Comparison of ENCODE assay signal across 10 cellular contexts in the genomic region with DNA sequence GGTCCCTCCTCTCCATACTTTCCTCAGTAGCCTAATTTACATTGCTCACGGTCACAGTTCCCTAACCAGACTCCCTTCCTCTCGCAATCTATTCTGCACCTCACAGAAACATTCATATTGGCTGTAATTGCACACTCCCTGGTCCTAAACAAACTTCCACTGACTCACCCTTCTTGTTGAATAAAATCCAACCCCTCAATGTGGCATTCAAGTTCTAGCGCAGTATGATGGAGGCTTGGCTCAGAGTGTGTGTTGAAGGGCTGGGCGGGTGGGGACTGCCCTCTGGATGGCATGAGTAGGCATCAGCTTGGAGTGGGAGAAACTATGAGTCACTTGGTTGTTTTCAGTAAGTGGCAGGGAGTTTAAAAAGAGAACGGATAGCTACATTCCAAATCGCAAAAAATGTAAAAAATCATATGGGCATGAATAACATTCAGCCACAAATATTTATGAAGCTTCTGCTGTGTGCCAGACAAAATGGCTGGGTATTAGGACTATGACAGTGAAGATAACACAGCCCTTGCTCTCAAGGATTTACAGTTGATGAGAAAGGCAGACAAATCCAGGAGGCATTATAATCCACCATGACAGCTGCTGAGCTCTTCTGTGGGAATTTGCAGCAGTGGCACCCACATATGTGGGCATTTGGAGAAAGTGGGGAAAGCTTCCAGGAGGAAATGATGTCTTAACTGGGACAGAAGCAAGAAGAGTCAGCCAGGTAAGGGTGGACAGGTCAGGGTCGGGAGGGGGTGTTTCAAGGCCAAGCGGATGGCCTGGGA. TPM values are rescaled to one million over a fixed set of nuclear protein-coding genes. Genes with fewer than 3 reads are reported as not detected.
DNase-seq lines count a peak whose midpoint lies in the region; ATAC-seq and TF ChIP-seq lines count a peak whose summit lies in the region.
"Had no signal": no experiment of that assay in that cellular context is flagged by ENCODE, and none has a peak within 500 bp of the region (broad histone marks: within the 10 kb centered on the region; RNA-seq: fewer than 3 reads in every experiment).

No MANE protein-coding gene starts in this region.

- H3K27ac ChIP-seq in neural progenitor cell, result no peak overlapping the region
- H3K27ac ChIP-seq in GM23338 (ENCODE audit: low read depth), result no peak overlapping the region

- POLR2A ChIA-PET in T-cell (lab: Charles Lee) (no interaction called here), GM10248 (lab: Yijun Ruan, JAX) (no interaction called here)

- H2AFZ ChIP-seq in neural progenitor cell (replicated peaks) (no peak overlapping the region), GM23338 (no peak overlapping the region)

- no peaks in the 10 kb centered on the region for H4K20me1 ChIP-seq in neural progenitor cell (ENCODE audit: low read depth)
- H4K20me1 ChIP-seq in GM23338 (replicated peaks; ENCODE audit: insufficient read depth), result no peaks in the 10 kb centered on the region

- TF ChIP-seq CTCF in choroid plexus epithelial cell (conservative IDR thresholded peaks at IDR 0.05; ENCODE audit: low read depth, low read length) (no peak), neural progenitor cell (IDR thresholded peaks at IDR 0.05) (no peak), GM23338 (conservative IDR thresholded peaks at IDR 0.05; ENCODE audit: low read depth in 2 of 2) (no peak), GM10248 (IDR thresholded peaks at IDR 0.05; ENCODE audit: control extremely low read depth, extremely low read depth, low read depth, missing control alignments) (no peak)

- H3K4me2 ChIP-seq in neural progenitor cell (no peak overlapping the region), GM23338 (no peak overlapping the region)

- peaks cover 2% of the 10 kb centered on the region for H3K9me3 Mint-ChIP-seq in neural progenitor cell
- H3K9me3 Mint-ChIP-seq in stimulated activated memory B cell treated with anti-CD40 and anti-IgM and Interleukin-4, amounts not matched to agents 10 μg/mL and 1 μg/mL and 100 μg/mL, for 72 hours, result no peaks in the 10 kb centered on the region
- H3K9me3 Mint-ChIP-seq in GM23338, result no peaks in the 10 kb centered on the region
- H3K9me3 Mint-ChIP-seq in T-cell, result no peaks in the 10 kb centered on the region
- H3K9me3 Mint-ChIP-seq: memory B cell had no signal

- peaks cover 3% of the 10 kb centered on the region; the same call in 1 of the 2 replicates for H3K9me2 ChIP-seq in GM23338 (ENCODE audit: insufficient read depth)

- H3F3A ChIP-seq in neural progenitor cell (ENCODE audit: low read depth) (peaks cover 7% of the 10 kb centered on the region), GM23338 (replicated peaks; ENCODE audit: low read depth) (no peaks in the 10 kb centered on the region)

- H3K79me2 ChIP-seq in neural progenitor cell (ENCODE audit: low read depth), result no peaks in the 10 kb centered on the region
- no peaks in the 10 kb centered on the region for H3K79me2 ChIP-seq in GM23338 (replicated peaks; ENCODE audit: insufficient read depth)

- H3K36me3 ChIP-seq in neural progenitor cell (no peaks in the 10 kb centered on the region), GM23338 (ENCODE audit: insufficient read depth) (no peaks in the 10 kb centered on the region)

- peak; percentile 74 for DNase-seq in CD1c-positive myeloid dendritic cell (ENCODE audit: extremely low spot score)
- DNase-seq in M059J (ENCODE audit: low read depth), result peak; percentile 96
- peak; percentile 64 for DNase-seq in choroid plexus epithelial cell (ENCODE audit: low read depth)
- DNase-seq in neural progenitor cell (ENCODE audit: low spot score), result no peak
- DNase-seq in GM23338 (ENCODE audit: low spot score), result no peak
- no peak for DNase-seq in T-cell
- DNase-seq in GM10248 (ENCODE audit: extremely low spot score), result no peak
- DNase-seq: activated gamma-delta T cell had no signal

- H3K27ac Mint-ChIP-seq in neural progenitor cell (no peak overlapping the region), GM23338 (no peak overlapping the region), T-cell (no peak overlapping the region)
- no peak overlapping the region for H3K27ac Mint-ChIP-seq in stimulated activated memory B cell treated with anti-CD40 and anti-IgM and Interleukin-4, amounts not matched to agents 10 μg/mL and 1 μg/mL and 100 μg/mL, for 72 hours
- H3K27ac Mint-ChIP-seq: memory B cell had no signal

- H3K4me3 ChIP-seq in choroid plexus epithelial cell (ENCODE audit: low read depth, low read length) (no peak overlapping the region), neural progenitor cell (no peak overlapping the region), GM23338 (no peak overlapping the region)

- H3K9me3 ChIP-seq in neural progenitor cell (ENCODE audit: low read depth), result no peaks in the 10 kb centered on the region

- no peak overlapping the region for H3K9ac ChIP-seq in neural progenitor cell

- H3K4me3 Mint-ChIP-seq in neural progenitor cell (peak overlapping the region; percentile 21), GM23338 (no peak overlapping the region), T-cell (no peak overlapping the region)
- H3K4me3 Mint-ChIP-seq in stimulated activated memory B cell treated with anti-CD40 and anti-IgM and Interleukin-4, amounts not matched to agents 10 μg/mL and 1 μg/mL and 100 μg/mL, for 72 hours, result no peak overlapping the region
- H3K4me3 Mint-ChIP-seq: memory B cell had no signal

- H3K27me3 ChIP-seq in neural progenitor cell (peaks cover 14% of the 10 kb centered on the region), GM23338 (ENCODE audit: insufficient read depth) (no peaks in the 10 kb centered on the region)

- H3K27me3 Mint-ChIP-seq in neural progenitor cell (ENCODE audit: insufficient read depth, low read depth) (peaks cover 41% of the 10 kb centered on the region), GM23338 (ENCODE audit: insufficient read depth, low read depth, poor library complexity) (peaks cover 6% of the 10 kb centered on the region), T-cell (no peaks in the 10 kb centered on the region)
- H3K27me3 Mint-ChIP-seq in stimulated activated memory B cell treated with anti-CD40 and anti-IgM and Interleukin-4, amounts not matched to agents 10 μg/mL and 1 μg/mL and 100 μg/mL, for 72 hours, result no peaks in the 10 kb centered on the region
- H3K27me3 Mint-ChIP-seq: memory B cell had no signal

- ATAC-seq in stimulated activated memory B cell treated with anti-CD40 and anti-IgM and Interleukin-4, amounts not matched to agents 10 μg/mL and 1 μg/mL and 100 μg/mL, for 72 hours, result no peak
- ATAC-seq in GM23338 (no peak), T-cell (replicated peaks in 1 of 4) (no peak)

- H3K4me1 ChIP-seq in neural progenitor cell, result peaks cover 11% of the 10 kb centered on the region
- no peaks in the 10 kb centered on the region for H3K4me1 ChIP-seq in GM23338 (ENCODE audit: insufficient read depth)

- H3K4me1 Mint-ChIP-seq in neural progenitor cell, result peaks cover 40% of the 10 kb centered on the region
- peaks cover 13% of the 10 kb centered on the region for H3K4me1 Mint-ChIP-seq in stimulated activated memory B cell treated with anti-CD40 and anti-IgM and Interleukin-4, amounts not matched to agents 10 μg/mL and 1 μg/mL and 100 μg/mL, for 72 hours
- H3K4me1 Mint-ChIP-seq in GM23338, result peaks cover 13% of the 10 kb centered on the region; the same call in 2 of the 3 replicates
- H3K4me1 Mint-ChIP-seq in T-cell, result peaks cover 6 to 8% (median 7%) of the 10 kb centered on the region in 3 donors

- CTCF ChIA-PET in T-cell (lab: Charles Lee), result no interaction called here
- CTCF ChIA-PET in GM10248 (lab: Yijun Ruan, JAX), result no interaction called here

- H3K36me3 Mint-ChIP-seq in neural progenitor cell (no peaks in the 10 kb centered on the region), GM23338 (ENCODE audit: low read depth) (no peaks in the 10 kb centered on the region), T-cell (no peaks in the 10 kb centered on the region)
- H3K36me3 Mint-ChIP-seq in stimulated activated memory B cell treated with anti-CD40 and anti-IgM and Interleukin-4, amounts not matched to agents 10 μg/mL and 1 μg/mL and 100 μg/mL, for 72 hours, result no peaks in the 10 kb centered on the region
- H3K36me3 Mint-ChIP-seq: memory B cell had no signal

TF ChIP-seq in GM23338, 12 proteins besides CTCF, POLR2A, EP300 and RAD21:
- TF ChIP-seq REST (IDR thresholded peaks at IDR 0.05; ENCODE audit: unreplicated experiment) (no peak), CREB1 (CRISPR knock-in tag; IDR thresholded peaks at IDR 0.05; ENCODE audit: low read depth) (no peak)

RNA-seq across cellular contexts. Expression of gene LYST, which starts 42.2 kb away (rescaled TPM):
- 4.8 and 12.2 TPM in 2 replicates for total RNA-seq in M059J (2014; rRNA removed; shearing (Covaris generic))
- total RNA-seq in neural progenitor cell (ENCODE audit: low replicate concordance) (0.82 and 1.5 TPM in 2 replicates), T-cell (10 to 100 TPM; 19.7 to 37.9 (median 29.1) TPM)
- total RNA-seq in GM23338 (2014; rRNA removed; shearing (Covaris generic)), result 0.16 and 1.0 TPM in 2 replicates
- 0.14 and 0.21 TPM in 2 replicates for polyA plus RNA-seq in GM23338 (2016; fragmentation: Nextera tagmentation; extraction: Ambion mirVana)

Comparison
In these comparisons a context has a peak if more than half of its experiments do, and no peak if none do; other contexts are left out.
1. DNase-seq: peak in CD1c-positive myeloid dendritic cell (single experiment), M059J (single experiment) and choroid plexus epithelial cell (single experiment); none in neural progenitor cell (single experiment), GM23338 (single experiment), T-cell (0 of 34) and GM10248 (single experiment).